In the genomic region with DNA sequence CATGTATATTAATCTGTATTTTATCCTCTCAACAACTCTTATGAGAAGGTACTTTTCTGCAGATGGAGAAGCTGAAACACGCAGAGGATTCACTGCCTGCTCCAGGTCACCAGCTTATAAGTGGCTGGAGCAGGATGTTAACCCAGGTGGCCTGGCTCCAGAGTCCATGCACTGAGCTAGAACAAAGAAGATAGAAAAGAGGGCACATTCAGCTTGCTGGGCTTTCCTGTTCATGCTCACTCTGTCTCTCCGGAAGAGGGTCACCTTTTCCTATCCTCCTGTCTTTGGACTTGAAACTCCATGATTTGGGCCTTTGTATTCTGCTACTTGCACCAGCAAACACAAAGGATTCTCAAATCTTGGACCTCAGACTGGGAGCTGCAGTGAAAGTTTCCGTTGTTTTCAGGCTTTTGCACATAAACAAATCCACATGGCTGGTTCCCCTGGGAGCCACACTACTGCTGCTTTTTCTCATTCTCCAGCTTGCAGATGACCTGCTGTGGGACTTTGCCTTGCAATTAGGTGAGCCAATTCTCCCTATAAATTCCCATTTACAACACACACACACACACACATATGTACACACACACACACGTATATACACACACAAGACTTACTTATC, we compare ENCODE assay signal across 1 cellular context.
TF ChIP-seq lines count a peak whose summit lies in the region.

No MANE protein-coding gene starts in this region.

TF ChIP-seq in H1, 55 proteins besides CTCF, POLR2A, EP300 and RAD21 (continued from another document):
- TF ChIP-seq, protein P1, sequence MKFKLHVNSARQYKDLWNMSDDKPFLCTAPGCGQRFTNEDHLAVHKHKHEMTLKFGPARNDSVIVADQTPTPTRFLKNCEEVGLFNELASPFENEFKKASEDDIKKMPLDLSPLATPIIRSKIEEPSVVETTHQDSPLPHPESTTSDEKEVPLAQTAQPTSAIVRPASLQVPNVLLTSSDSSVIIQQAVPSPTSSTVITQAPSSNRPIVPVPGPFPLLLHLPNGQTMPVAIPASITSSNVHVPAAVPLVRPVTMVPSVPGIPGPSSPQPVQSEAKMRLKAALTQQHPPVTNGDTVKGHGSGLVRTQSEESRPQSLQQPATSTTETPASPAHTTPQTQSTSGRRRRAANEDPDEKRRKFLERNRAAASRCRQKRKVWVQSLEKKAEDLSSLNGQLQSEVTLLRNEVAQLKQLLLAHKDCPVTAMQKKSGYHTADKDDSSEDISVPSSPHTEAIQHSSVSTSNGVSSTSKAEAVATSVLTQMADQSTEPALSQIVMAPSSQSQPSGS (IDR thresholded peaks at IDR 0.05; ENCODE audit: low read length), result no peak
- TF ChIP-seq PHF8 (conservative IDR thresholded peaks at IDR 0.05; ENCODE audit: low read depth, low read length) (no peak), CBX8 (IDR thresholded peaks at IDR 0.05; ENCODE audit: borderline replicate concordance, low read depth, low read length) (no peak), SRF (IDR thresholded peaks at IDR 0.05; ENCODE audit: low read depth, low read length) (no peak), CREB1 (IDR thresholded peaks at IDR 0.05) (no peak), NANOG (IDR thresholded peaks at IDR 0.05; ENCODE audit: insufficient read depth, low read depth, low read length, poor library complexity, severe bottlenecking) (no peak)
